In genomic region chr4:153766758-153767157, GRCh38 we compare ENCODE assay signal across 1 cellular context.
TF ChIP-seq lines count a peak whose summit lies in the region.

No MANE protein-coding gene starts in this region.

TF ChIP-seq in K562, 482 proteins besides CTCF, POLR2A, EP300 and RAD21:
- TF ChIP-seq CTBP1 (IDR thresholded peaks at IDR 0.05; ENCODE audit: borderline replicate concordance) (no peak), HCFC1 (IDR thresholded peaks at IDR 0.05; ENCODE audit: low read depth, low read length) (no peak), NFIC (IDR thresholded peaks at IDR 0.05) (peak; percentile 55), CXXC5 (CRISPR knock-in tag; IDR thresholded peaks at IDR 0.05) (0 out of 2 replicates have a peak, but pooled peaks have one; percentile 16), PBX2 (CRISPR knock-in tag; IDR thresholded peaks at IDR 0.05; ENCODE audit: low read depth) (no peak; the same call in 1 of the 2 replicates), PBX2 (tag; conservative IDR thresholded peaks at IDR 0.05; ENCODE audit: low read depth) (0 out of 2 replicates have a peak, but pooled peaks have one; percentile 24), MEIS2 (IDR thresholded peaks at IDR 0.05; ENCODE audit: partially characterized antibody) (peak; percentile 9), MEF2D (tag; conservative IDR thresholded peaks at IDR 0.05; ENCODE audit: low read depth) (no peak), CHD2 (IDR thresholded peaks at IDR 0.05; ENCODE audit: low read depth, low read length) (no peak), CBFA2T2 (conservative IDR thresholded peaks at IDR 0.05) (peak; percentile 37; the same call in 1 of the 2 replicates), CBFA2T3 (IDR thresholded peaks at IDR 0.05) (peak; percentile 65), SREBF2 (CRISPR knock-in tag; IDR thresholded peaks at IDR 0.05) (no peak), IRF1 (CRISPR knock-in tag; IDR thresholded peaks at IDR 0.05; ENCODE audit: borderline replicate concordance) (no peak), MLX (CRISPR knock-in tag; conservative IDR thresholded peaks at IDR 0.05) (no peak), SLC30A9 (CRISPR knock-in tag; IDR thresholded peaks at IDR 0.05) (no peak), KLF1 (tag; IDR thresholded peaks at IDR 0.05) (no peak), HNRNPL (IDR thresholded peaks at IDR 0.05; ENCODE audit: low read depth, low read length) (no peak), TAL1 (IDR thresholded peaks at IDR 0.05) (peak; percentile 50), PKNOX1 (IDR thresholded peaks at IDR 0.05) (peak; percentile 88), SMARCE1 (IDR thresholded peaks at IDR 0.05) (no peak), TEAD4 (IDR thresholded peaks at IDR 0.05; ENCODE audit: low read length) (peak; percentile 65), TEAD4 (CRISPR knock-in tag; IDR thresholded peaks at IDR 0.05; ENCODE audit: borderline replicate concordance) (no peak), ZNF146 (CRISPR knock-in tag; IDR thresholded peaks at IDR 0.05; ENCODE audit: unreplicated experiment) (peak; percentile 15), RBBP5 (IDR thresholded peaks at IDR 0.05; ENCODE audit: borderline replicate concordance, insufficient read depth, low read length, poor library complexity, severe bottlenecking) (no peak), ZNF79 (CRISPR knock-in tag; IDR thresholded peaks at IDR 0.05; ENCODE audit: low read depth) (no peak), E2F4 (CRISPR knock-in tag; IDR thresholded peaks at IDR 0.05; ENCODE audit: low read depth) (no peak)
